Comparison of ENCODE assay signal across 18 cellular contexts in genomic region chr19:17796013-17796837, GRCh38. TPM values are rescaled to one million over a fixed set of nuclear protein-coding genes. Genes with fewer than 3 reads are reported as not detected.
DNase-seq lines count a peak whose midpoint lies in the region; ATAC-seq and TF ChIP-seq lines count a peak whose summit lies in the region.
"Had no signal": no experiment of that assay in that cellular context is flagged by ENCODE, and none has a peak within 500 bp of the region (broad histone marks: within the 10 kb centered on the region; RNA-seq: fewer than 3 reads in every experiment).

No MANE protein-coding gene starts in this region.

- no peaks in the 10 kb centered on the region for H3K27me3 ChIP-seq in right cardiac atrium (ENCODE audit: control insufficient read depth, insufficient read depth)
- peaks cover 3% of the 10 kb centered on the region for H3K27me3 ChIP-seq in colonic mucosa
- H3K27me3 ChIP-seq: testis had no signal

- TF ChIP-seq CTCF in colonic mucosa (IDR thresholded peaks at IDR 0.05) = no peak
- no peak for TF ChIP-seq CTCF in mucosa of descending colon (IDR thresholded peaks at IDR 0.05)

- intact Hi-C loops in right cardiac atrium (cut with DNase I) (no loop called here), Right ventricle myocardium inferior (cut with DNase I) (no loop called here), colonic mucosa (cut with DNase I) (no loop called here), mucosa of descending colon (cut with DNase I, micrococcal nuclease) (loop anchor here in 1 of 2 donors (10.0 kb wide), 1 partner anchor 59 kb away; the partner anchor contains the start of gene RPL18A)

- DNase-seq in right cardiac atrium = no peak
- DNase-seq in Right ventricle myocardium inferior (ENCODE audit: missing footprints) = no peak
- DNase-seq in colonic mucosa = peak; percentile 92
- DNase-seq in mucosa of descending colon = peak; percentile 85 to 89 (median 86)
- DNase-seq in stimulated activated CD4-positive, alpha-beta T cell treated with anti-CD3 and anti-CD28 coated beads, Interleukin-2, amount 100 ng/mL, for 48 hours = no peak
- DNase-seq in NCI-H2029 treated with DMSO at 0.1 percent for 48 hours (lab: John Stamatoyannopoulos, UW) = no peak
- DNase-seq: activated CD8-positive, alpha-beta memory T cell treated with anti-CD3 and anti-CD28 coated beads for 24 hours; aorta; heart right ventricle; IMR-90; NCI-H1105; NCI-H345; retina; testis had no signal

- H3K36me3 ChIP-seq in colonic mucosa = no peaks in the 10 kb centered on the region
- H3K36me3 ChIP-seq in mucosa of descending colon (ENCODE audit: low read depth) = no peaks in the 10 kb centered on the region
- H3K36me3 ChIP-seq in urinary bladder (ENCODE audit: insufficient read depth) = no peaks in the 10 kb centered on the region
- H3K36me3 ChIP-seq: heart right ventricle had no signal

- H3K4me3 ChIP-seq in right cardiac atrium (ENCODE audit: low read length) (no peak overlapping the region), colonic mucosa (peak overlapping the region; percentile 61), mucosa of descending colon (peak overlapping the region; percentile 63), urinary bladder (ENCODE audit: low read depth, low read length) (no peak overlapping the region)
- H3K4me3 ChIP-seq: heart right ventricle had no signal

- H3K4me1 ChIP-seq in right cardiac atrium (ENCODE audit: control insufficient read depth, insufficient read depth, low read length) (no peaks in the 10 kb centered on the region), colonic mucosa (peaks cover 8% of the 10 kb centered on the region), mucosa of descending colon (ENCODE audit: low read depth) (peaks cover 25% of the 10 kb centered on the region), urinary bladder (ENCODE audit: insufficient read depth) (peaks cover 1% of the 10 kb centered on the region)

- H3K9me3 ChIP-seq in right cardiac atrium (ENCODE audit: control insufficient read depth, low read length) = no peaks in the 10 kb centered on the region
- H3K9me3 ChIP-seq in colonic mucosa = no peaks in the 10 kb centered on the region
- H3K9me3 ChIP-seq in mucosa of descending colon = no peaks in the 10 kb centered on the region
- H3K9me3 ChIP-seq: heart right ventricle, testis had no signal

- ATAC-seq in right cardiac atrium = peak; percentile 16 to 49
- ATAC-seq in Right ventricle myocardium inferior = no peak
- peak; percentile 73 for ATAC-seq in mucosa of descending colon
- ATAC-seq in GM21786 (IDR thresholded peaks at IDR 0.05; ENCODE audit: unreplicated experiment) = no peak
- ATAC-seq: heart right ventricle; natural killer cell treated with Interleukin-12 subunit alpha and Interleukin-12 subunit beta and Interleukin-15 and Interleukin-18, amount 100 ng/mL, for 72 hours had no signal

- peak overlapping the region; percentile 96 to 99 for H3K9ac ChIP-seq in colonic mucosa (ENCODE audit: low read depth in 2 of 2, low read length in 2 of 2)

- WGBS in right cardiac atrium = 64% methylated on average over 6 of the region's 6 CpGs
- 62% methylated on average over 6 of the region's 6 CpGs for WGBS in urinary bladder

- H3K27ac ChIP-seq in right cardiac atrium (ENCODE audit: low read length) (no peak overlapping the region), colonic mucosa (peak overlapping the region; percentile 95), urinary bladder (ENCODE audit: low read depth) (peak overlapping the region; percentile 76)
- H3K27ac ChIP-seq: heart right ventricle, testis had no signal

RNA-seq across cellular contexts. Expression of gene B3GNT3, which starts 1.3 kb away (rescaled TPM):
- not detected for total RNA-seq in right cardiac atrium
- not detected for polyA plus RNA-seq in right cardiac atrium
- total RNA-seq in Right ventricle myocardium inferior = not detected
- 100 to 1,000 TPM; 108 to 132 TPM for total RNA-seq in colonic mucosa
- 100 to 1,000 TPM in 2 of 3 donors, 10 to 100 TPM in 1; 77.6 to 205 (median 189) TPM for total RNA-seq in mucosa of descending colon
- 5.7 TPM for total RNA-seq in urinary bladder
- 6.5 TPM for polyA plus RNA-seq in urinary bladder
- total RNA-seq: heart right ventricle; IMR-90; natural killer cell treated with Interleukin-12 subunit alpha and Interleukin-12 subunit beta and Interleukin-15 and Interleukin-18, amount 100 ng/mL, for 72 hours had no signal
- polyA plus RNA-seq: AG04450, heart right ventricle, IMR-90 had no signal

RNA-seq across cellular contexts. Expression of gene INSL3, which starts 25.1 kb away (rescaled TPM):
- total RNA-seq in right cardiac atrium (not detected), Right ventricle myocardium inferior (not detected), colonic mucosa (not detected), mucosa of descending colon (not detected), urinary bladder (not detected)
- polyA plus RNA-seq in right cardiac atrium (not detected), urinary bladder (0.19 TPM)
- total RNA-seq: aorta, heart right ventricle, IMR-90 had no signal
- polyA plus RNA-seq: AG04450, aorta, IMR-90 had no signal

RNA-seq across cellular contexts. Expression of gene FCHO1, which starts 44.9 kb away (rescaled TPM):
- total RNA-seq in right cardiac atrium (1 to 10 TPM in 3 of 4 donors, under 1 TPM in 1; 0.68 to 1.6 (median 1.3) TPM), Right ventricle myocardium inferior (0.24 TPM), colonic mucosa (1 to 10 TPM; 3.9 to 9.2 TPM), mucosa of descending colon (1 to 10 TPM; 3.4 to 4.4 (median 4.2) TPM), urinary bladder (1.4 TPM)
- polyA plus RNA-seq in right cardiac atrium (0.57 TPM), urinary bladder (1.7 TPM)

RNA-seq across cellular contexts. Expression of gene JAK3, which starts 51.6 kb away (rescaled TPM):
- total RNA-seq in right cardiac atrium (1 to 10 TPM; 1.6 to 5.3 (median 4.0) TPM), Right ventricle myocardium inferior (1.9 TPM), colonic mucosa (1 to 10 TPM; 3.1 to 4.0 TPM), mucosa of descending colon (1 to 10 TPM; 3.1 to 9.1 (median 5.4) TPM), urinary bladder (4.8 TPM)
- polyA plus RNA-seq in right cardiac atrium (2.2 TPM), urinary bladder (2.7 TPM)

Comparison
In these comparisons a context has a peak if more than half of its experiments do, and no peak if none do; other contexts are left out.
1. ATAC-seq: peak in right cardiac atrium (2 of 2) and mucosa of descending colon (single experiment); none in Right ventricle myocardium inferior (single experiment) and GM21786 (single experiment).
2. DNase-seq: peak in colonic mucosa (single experiment) and mucosa of descending colon (3 of 3); none in right cardiac atrium (0 of 3), Right ventricle myocardium inferior (single experiment), stimulated activated CD4-positive, alpha-beta T cell treated with anti-CD3 and anti-CD28 coated beads, Interleukin-2, amount 100 ng/mL, for 48 hours (0 of 2) and NCI-H2029 treated with DMSO at 0.1 percent for 48 hours (single experiment).
3. H3K4me3 ChIP-seq: peak in colonic mucosa (single experiment) and mucosa of descending colon (single experiment); none in right cardiac atrium (single experiment) and urinary bladder (single experiment).
4. RNA of gene B3GNT3, which starts 1.3 kb away (total RNA-seq): 77.6 to 205 TPM in mucosa of descending colon and 108 to 132 TPM in colonic mucosa; 5.7 TPM in urinary bladder (single experiment), not detected in right cardiac atrium and not detected in Right ventricle myocardium inferior (single experiment); every median in the first group is over 10 times any median in the second.